In the genomic region with DNA sequence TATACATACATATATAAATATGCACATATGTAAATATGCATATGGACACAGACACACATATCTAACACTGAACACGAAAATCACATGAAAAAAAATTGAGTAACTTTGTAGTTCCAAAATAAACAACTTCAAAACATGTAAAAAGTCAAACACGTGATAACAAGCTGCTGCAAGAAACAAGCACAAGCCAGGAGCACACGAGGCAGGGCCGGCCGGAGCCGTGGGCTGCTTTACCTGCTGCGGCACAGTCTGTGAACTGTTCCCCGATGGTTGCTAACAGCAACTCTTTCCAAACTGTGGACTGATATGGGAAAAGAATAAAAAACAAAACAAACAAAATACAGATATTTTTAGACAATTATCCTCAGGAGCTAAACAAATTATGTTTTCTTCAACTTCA, we compare ENCODE assay signal across 1 cellular context.
TF ChIP-seq lines count a peak whose summit lies in the region.

No MANE protein-coding gene starts in this region.

TF ChIP-seq in IMR-90, 13 proteins besides CTCF, POLR2A, EP300 and RAD21 (continued from another document):
- TF ChIP-seq RCOR1 (IDR thresholded peaks at IDR 0.05; ENCODE audit: insufficient replicate concordance, low read length), result no peak
- no peak for TF ChIP-seq MXI1 (IDR thresholded peaks at IDR 0.05; ENCODE audit: borderline replicate concordance, low read depth, low read length)
- TF ChIP-seq MAFK (IDR thresholded peaks at IDR 0.05; ENCODE audit: low read depth, low read length), result no peak
- TF ChIP-seq CHD1 (IDR thresholded peaks at IDR 0.05; ENCODE audit: low read depth, low read length), result no peak
- no peak for TF ChIP-seq RFX5 (IDR thresholded peaks at IDR 0.05; ENCODE audit: low read depth, low read length)
- no peak for TF ChIP-seq FOS (IDR thresholded peaks at IDR 0.05; ENCODE audit: low read depth, low read length)
- no peak for TF ChIP-seq NFE2L2 (IDR thresholded peaks at IDR 0.05; ENCODE audit: low read depth, low read length)
